8 cellular contexts compared by ENCODE assay signal in the genomic region with DNA sequence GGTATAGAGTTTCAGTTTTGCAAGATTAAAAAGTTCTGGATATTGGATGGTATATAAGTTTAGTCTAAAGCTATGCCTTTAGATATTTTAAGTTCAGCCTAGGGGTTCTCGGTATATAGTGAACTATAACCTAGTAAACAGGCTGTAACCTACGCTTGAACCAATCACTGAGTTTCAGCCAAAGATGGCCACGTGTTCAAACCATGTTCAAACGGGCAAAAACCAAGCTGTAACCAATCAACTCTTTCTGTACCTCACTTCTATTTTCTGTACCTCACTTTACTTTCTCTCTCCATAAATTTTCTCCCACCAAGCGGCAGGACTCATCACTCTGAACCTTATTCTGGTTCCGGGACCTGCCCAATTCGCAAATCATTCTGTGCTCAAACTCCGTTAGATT. TPM values are rescaled to one million over a fixed set of nuclear protein-coding genes. Genes with fewer than 3 reads are reported as not detected.
DNase-seq lines count a peak whose midpoint lies in the region; FAIRE-seq and TF ChIP-seq lines count a peak whose summit lies in the region.

No MANE protein-coding gene starts in this region.

- peaks cover 20% of the 10 kb centered on the region for H4K20me1 ChIP-seq in astrocyte (ENCODE audit: insufficient read depth, low read length)

- H2AK5ac ChIP-seq in neuronal stem cell (ENCODE audit: low read depth, low read length) = no peak overlapping the region

- no peak overlapping the region for H3K14ac ChIP-seq in neuronal stem cell (ENCODE audit: low read length)

- no peak for FAIRE-seq in astrocyte (lab: Jason Lieb, UNC)

- no peak overlapping the region for H3K4ac ChIP-seq in neuronal stem cell (ENCODE audit: low read length)

- H3K4me1 ChIP-seq in ACC112 (ENCODE audit: control insufficient read depth, insufficient read depth, low read length, unreplicated experiment) (peaks cover 16% of the 10 kb centered on the region), astrocyte (ENCODE audit: insufficient read depth, low read length) (no peaks in the 10 kb centered on the region), neuronal stem cell (ENCODE audit: control insufficient read depth in 2 of 2, insufficient read depth in 1 of 2, low read depth in 1 of 2, low read length in 2 of 2) (no peaks in the 10 kb centered on the region)

- no CpG with 5 or more reads among the region's 8 CpGs for WGBS in neuronal stem cell (ENCODE audit: extremely low coverage in 2 of 2, insufficient read length in 2 of 2, insufficient replicate concordance in 1 of 2), 2 donors

- H3K23ac ChIP-seq in neuronal stem cell (ENCODE audit: low read depth, low read length, poor library complexity) = no peak overlapping the region

- H3K4me1 Mint-ChIP-seq in astrocyte (ENCODE audit: low read depth, unreplicated experiment) (peaks cover 6% of the 10 kb centered on the region), mesothelial cell of epicardium (peaks cover 5% of the 10 kb centered on the region)

- no peak for TF ChIP-seq CTCF in astrocyte (IDR thresholded peaks at IDR 0.05; ENCODE audit: insufficient read depth, low read depth, low read length)
- no peak for TF ChIP-seq CTCF in mesothelial cell of epicardium (IDR thresholded peaks at IDR 0.05; ENCODE audit: unreplicated experiment)

- no peaks in the 10 kb centered on the region for H3K79me1 ChIP-seq in neuronal stem cell (ENCODE audit: low read depth, low read length)

- no peaks in the 10 kb centered on the region for H3K9me3 ChIP-seq in astrocyte (ENCODE audit: insufficient read depth, low read depth, low read length)
- H3K9me3 ChIP-seq in neuronal stem cell (replicated peaks in 1 of 2; ENCODE audit: control insufficient read depth in 2 of 2, insufficient read depth in 1 of 2, low read depth in 1 of 2, low read length in 2 of 2) = peaks cover 0 to 28% of the 10 kb centered on the region in 2 donors

- no peak overlapping the region for H4K91ac ChIP-seq in neuronal stem cell (ENCODE audit: low read depth, low read length, poor library complexity)

- peak overlapping the region; percentile 95 for H3K4me3 Mint-ChIP-seq in astrocyte (ENCODE audit: unreplicated experiment)
- no peak overlapping the region for H3K4me3 Mint-ChIP-seq in mesothelial cell of epicardium

- H3K36me3 Mint-ChIP-seq in astrocyte (ENCODE audit: low read depth, unreplicated experiment) (peaks cover 4% of the 10 kb centered on the region), mesothelial cell of epicardium (peaks cover 15% of the 10 kb centered on the region)

- H3K79me2 ChIP-seq in ACC112 (ENCODE audit: control insufficient read depth, insufficient read depth, low read length, unreplicated experiment) (peaks cover 52% of the 10 kb centered on the region), astrocyte (ENCODE audit: insufficient read depth, low read length) (peaks cover 56% of the 10 kb centered on the region)

- no peak overlapping the region for H2BK15ac ChIP-seq in neuronal stem cell (ENCODE audit: low read length)

- DNase-seq in HT-29 (ENCODE audit: low spot score) = peak; percentile 25
- DNase-seq in astrocyte (ENCODE audit: low read depth) = no peak
- DNase-seq in mesothelial cell of epicardium (ENCODE audit: low spot score in 2 of 2, unreplicated experiment in 2 of 2) = no peak
- DNase-seq in GM19240 (ENCODE audit: insufficient read length, low spot score) = no peak
- DNase-seq in NCI-H446 treated with DMSO at 0.1 percent for 48 hours (lab: John Stamatoyannopoulos, UW) = no peak
- DNase-seq in DMS79 (lab: John Stamatoyannopoulos, UW) = no peak
- DNase-seq in neuronal stem cell (ENCODE audit: low spot score) = no peak

- H3K9me3 Mint-ChIP-seq in astrocyte (ENCODE audit: unreplicated experiment) (peaks cover 2% of the 10 kb centered on the region), mesothelial cell of epicardium (peaks cover 18% of the 10 kb centered on the region)

- H3K27me3 ChIP-seq in ACC112 (ENCODE audit: insufficient read depth, low read length) = no peaks in the 10 kb centered on the region
- H3K27me3 ChIP-seq in astrocyte (ENCODE audit: insufficient read depth, low read length) = no peaks in the 10 kb centered on the region
- no peaks in the 10 kb centered on the region for H3K27me3 ChIP-seq in neuronal stem cell (ENCODE audit: control insufficient read depth in 3 of 3, insufficient read depth in 3 of 3, low read depth in 1 of 3, low read length in 3 of 3)

- no peak overlapping the region for H3K18ac ChIP-seq in neuronal stem cell (ENCODE audit: low read length)

- no peak overlapping the region for H2BK120ac ChIP-seq in neuronal stem cell (ENCODE audit: low read depth, low read length)

- H4K8ac ChIP-seq in neuronal stem cell (ENCODE audit: low read depth, low read length) = no peak overlapping the region

- H3K27me3 Mint-ChIP-seq in astrocyte (ENCODE audit: low read depth, unreplicated experiment) (no peaks in the 10 kb centered on the region), mesothelial cell of epicardium (ENCODE audit: low read depth) (no peaks in the 10 kb centered on the region)

- H3K27ac Mint-ChIP-seq in astrocyte (ENCODE audit: unreplicated experiment) (peak overlapping the region; percentile 100), mesothelial cell of epicardium (peak overlapping the region; percentile 97)

- H3K9ac ChIP-seq in astrocyte (ENCODE audit: low read length) (peak overlapping the region; percentile 91), neuronal stem cell (ENCODE audit: low read depth, low read length, poor library complexity) (no peak overlapping the region)

- H3K4me2 ChIP-seq in astrocyte (ENCODE audit: low read length) (peak overlapping the region; percentile 92), neuronal stem cell (ENCODE audit: insufficient read depth, low read length, poor library complexity, severe bottlenecking) (no peak overlapping the region)

- H2AFZ ChIP-seq in ACC112 (ENCODE audit: low read length, unreplicated experiment) = peak overlapping the region; percentile 78
- H2AFZ ChIP-seq in astrocyte (ENCODE audit: low read depth, low read length) = no peak overlapping the region
- H2AFZ ChIP-seq in neuronal stem cell (ENCODE audit: low read length) = no peak overlapping the region

- H3K36me3 ChIP-seq in ACC112 (ENCODE audit: insufficient read depth, low read length) (peaks cover 36% of the 10 kb centered on the region), astrocyte (ENCODE audit: insufficient read depth, low read length) (no peaks in the 10 kb centered on the region), neuronal stem cell (replicated peaks in 1 of 2; ENCODE audit: control insufficient read depth in 2 of 2, insufficient read depth in 2 of 2, low read length in 2 of 2) (no peaks in the 10 kb centered on the region)

- no peak overlapping the region for H2BK5ac ChIP-seq in neuronal stem cell (ENCODE audit: low read length)

- H3K4me3 ChIP-seq in ACC112 (ENCODE audit: low read depth, low read length) = peak overlapping the region; percentile 94
- H3K4me3 ChIP-seq in astrocyte (ENCODE audit: insufficient read depth, low read depth, low read length) = peak overlapping the region; percentile 89
- H3K4me3 ChIP-seq in neuronal stem cell (ENCODE audit: low read length in 2 of 2) = peak overlapping the region in 1 of 2 donors; percentile 61

- no peak overlapping the region for H2BK12ac ChIP-seq in neuronal stem cell (ENCODE audit: low read length)

- H3K27ac ChIP-seq in ACC112 (ENCODE audit: low read depth, low read length) (peak overlapping the region; percentile 97), astrocyte (ENCODE audit: low read depth, low read length) (peak overlapping the region; percentile 93), neuronal stem cell (replicated peaks; ENCODE audit: low read length) (no peak overlapping the region)

RNA-seq across cellular contexts. Expression of a gene that starts 1.4 kb away (rescaled TPM):
- total RNA-seq in HT-29 (2014; rRNA removed; shearing (Covaris generic)) = 27.7 and 30.7 TPM in 2 replicates
- 41.2 and 41.5 TPM in 2 replicates for total RNA-seq in astrocyte
- 31.0 to 31.9 TPM (median 31.4 TPM) in 3 replicates for total RNA-seq in mesothelial cell of epicardium
- polyA plus RNA-seq in neuronal stem cell (2013, experiment 1 of 2) = 48.3 TPM
- 52.4 TPM for polyA plus RNA-seq in neuronal stem cell (2013, experiment 2 of 2)

RNA-seq across cellular contexts. Expression of a gene that starts 20.6 kb away (rescaled TPM):
- total RNA-seq in HT-29 (2014; rRNA removed; shearing (Covaris generic)) = not detected in 2 replicates
- 0.05 and 0.10 TPM in 2 replicates for total RNA-seq in astrocyte
- total RNA-seq in mesothelial cell of epicardium = 1.5 to 2.2 TPM (median 1.9 TPM) in 3 replicates
- 0.50 TPM for polyA plus RNA-seq in neuronal stem cell (2013, experiment 1 of 2)
- polyA plus RNA-seq in neuronal stem cell (2013, experiment 2 of 2) = 0.39 TPM

RNA-seq across cellular contexts. Expression of a gene that starts 37.9 kb away (rescaled TPM):
- 5.5 and 8.5 TPM in 2 replicates for total RNA-seq in HT-29 (2014; rRNA removed; shearing (Covaris generic))
- 34.6 and 37.3 TPM in 2 replicates for total RNA-seq in astrocyte
- total RNA-seq in mesothelial cell of epicardium = 21.0 to 22.8 TPM (median 22.8 TPM) in 3 replicates
- polyA plus RNA-seq in neuronal stem cell (2013, experiment 1 of 2) = 19.7 TPM
- 21.1 TPM for polyA plus RNA-seq in neuronal stem cell (2013, experiment 2 of 2)
